8 cellular contexts compared by ENCODE assay signal in the genomic region with DNA sequence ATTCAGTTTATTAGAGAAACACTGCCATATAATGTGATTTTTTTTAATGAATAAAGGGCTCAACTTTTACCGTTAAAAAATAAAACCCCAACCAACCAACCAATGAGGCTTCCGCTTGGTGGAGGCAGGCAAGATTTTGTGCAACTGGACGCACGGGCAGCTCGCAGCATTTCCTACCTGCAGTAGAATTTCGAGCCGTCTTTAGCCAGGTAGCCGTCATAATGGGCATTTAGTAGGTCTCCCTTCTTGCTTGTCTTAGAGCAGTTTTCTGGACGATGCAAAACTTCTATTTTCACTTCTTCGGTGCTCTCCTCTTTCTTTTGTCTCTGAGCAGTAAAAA. TPM values are rescaled to one million over a fixed set of nuclear protein-coding genes. Genes with fewer than 3 reads are reported as not detected.
DNase-seq lines count a peak whose midpoint lies in the region; ATAC-seq and TF ChIP-seq lines count a peak whose summit lies in the region.

No MANE protein-coding gene starts in this region.

- no peak for TF ChIP-seq RAD21 in liver (IDR thresholded peaks at IDR 0.05)

- peak overlapping the region; percentile 82 to 96 for H3K9ac ChIP-seq in liver (ENCODE audit: low read depth in 1 of 2, low read length in 2 of 2)

- in situ Hi-C loops in astrocyte of the cerebellum (cut with HindIII; ENCODE audit: low sequenced_read_pairs), result no loop called here

- CTCF ChIA-PET in activated CD4-positive, alpha-beta T cell treated with anti-CD3 and anti-CD28 coated beads for 36 hours (lab: Charles Lee), result no interaction called here

- H3K36me3 ChIP-seq in liver (ENCODE audit: control insufficient read depth in 4 of 4, insufficient read depth in 3 of 4, low read depth in 1 of 4, low read length in 3 of 4) (no peaks in the 10 kb centered on the region), tibial nerve (no peaks in the 10 kb centered on the region)

- peak overlapping the region; percentile 89 for H3K4me3 Mint-ChIP-seq in activated CD4-positive, alpha-beta T cell treated with anti-CD3 and anti-CD28 coated beads for 36 hours

- H3K4me1 ChIP-seq in liver (ENCODE audit: control insufficient read depth in 4 of 4, insufficient read depth in 4 of 4, low read length in 3 of 4), result peaks cover 7 to 44% (median 27%) of the 10 kb centered on the region in 4 donors
- peaks cover 0 to 52% (median 21%) of the 10 kb centered on the region in 4 donors for H3K4me1 ChIP-seq in tibial nerve

- ATAC-seq in activated CD4-positive, alpha-beta T cell treated with anti-CD3 and anti-CD28 coated beads for 36 hours, result no peak
- no peak for ATAC-seq in GM18505 (IDR thresholded peaks at IDR 0.05; ENCODE audit: unreplicated experiment)

- H3K4me3 ChIP-seq in astrocyte of the cerebellum (ENCODE audit: low read depth, low read length) (peak overlapping the region; percentile 69), liver (ENCODE audit: low read depth in 1 of 3, low read length in 3 of 3) (peak overlapping the region; percentile 74 to 95 (median 89)), tibial nerve (peak overlapping the region; percentile 65 to 79 (median 68))

- intact Hi-C loops in activated CD4-positive, alpha-beta T cell treated with anti-CD3 and anti-CD28 coated beads for 36 hours (cut with DNase I, micrococcal nuclease), result loop anchor here (1.0 to 10.0 kb wide), 7 partner anchors 27 to 437 kb away; partner anchors contain the start of genes PJVK (in 2 of the 2) and PRKRA (in 2 of the 2)

- H3K27me3 Mint-ChIP-seq in activated CD4-positive, alpha-beta T cell treated with anti-CD3 and anti-CD28 coated beads for 36 hours, result no peaks in the 10 kb centered on the region

- TF ChIP-seq POLR2A in tibial nerve (IDR thresholded peaks at IDR 0.05) (no peak), GM18505 (IDR thresholded peaks at IDR 0.05; ENCODE audit: borderline replicate concordance, extremely low read depth, insufficient read depth, insufficient read length) (no peak)

- peak overlapping the region; percentile 97 for H3K27ac Mint-ChIP-seq in activated CD4-positive, alpha-beta T cell treated with anti-CD3 and anti-CD28 coated beads for 36 hours

- TF ChIP-seq CTCF in astrocyte of the cerebellum (IDR thresholded peaks at IDR 0.05; ENCODE audit: low read depth, low read length, missing control alignments), result no peak
- no peak for TF ChIP-seq CTCF in liver (IDR thresholded peaks at IDR 0.05; ENCODE audit: low read depth, low read length, missing input control)
- no peak for TF ChIP-seq CTCF in tibial nerve (IDR thresholded peaks at IDR 0.05)

- no peaks in the 10 kb centered on the region for H3K9me3 Mint-ChIP-seq in activated CD4-positive, alpha-beta T cell treated with anti-CD3 and anti-CD28 coated beads for 36 hours (ENCODE audit: low read depth)

- peaks cover 2% of the 10 kb centered on the region for H3K36me3 Mint-ChIP-seq in activated CD4-positive, alpha-beta T cell treated with anti-CD3 and anti-CD28 coated beads for 36 hours (ENCODE audit: low read depth)

- peak; percentile 36 for DNase-seq in activated CD4-positive, alpha-beta T cell treated with anti-CD3 and anti-CD28 coated beads for 36 hours
- DNase-seq in activated CD4-positive, alpha-beta T cell treated with anti-CD3 and anti-CD28 coated beads, Interleukin-2, amount 50 U/mL, for 4 hours, result no peak
- DNase-seq in HuH-7.5 (ENCODE audit: low spot score) (peak; percentile 16), astrocyte of the cerebellum (ENCODE audit: low read depth) (no peak), tibial nerve (ENCODE audit: low spot score in 2 of 2) (peak in 1 of 2 donors; percentile 6), DMS114 treated with DMSO at 0.1 percent for 48 hours (lab: John Stamatoyannopoulos, UW; ENCODE audit: unreplicated experiment) (no peak)

- H3K9me3 ChIP-seq in liver (ENCODE audit: control insufficient read depth in 4 of 4, low read length in 3 of 4), result no peaks in the 10 kb centered on the region
- H3K9me3 ChIP-seq in tibial nerve, result no peaks in the 10 kb centered on the region

- no peaks in the 10 kb centered on the region for H3K27me3 ChIP-seq in liver (ENCODE audit: control insufficient read depth in 4 of 4, insufficient read depth in 4 of 4, low read length in 3 of 4)
- no peaks in the 10 kb centered on the region for H3K27me3 ChIP-seq in tibial nerve

- H3K27ac ChIP-seq in liver (ENCODE audit: low read depth in 1 of 2, low read length in 2 of 2), result peak overlapping the region; percentile 93 to 96
- H3K27ac ChIP-seq in tibial nerve, result peak overlapping the region; percentile 94 to 98 (median 98)

- TF ChIP-seq EP300 in tibial nerve (IDR thresholded peaks at IDR 0.05), result no peak

- H3K4me1 Mint-ChIP-seq in activated CD4-positive, alpha-beta T cell treated with anti-CD3 and anti-CD28 coated beads for 36 hours, result peaks cover 35% of the 10 kb centered on the region

- WGBS in liver, result under 1% methylated on average over 10 of the region's 10 CpGs
- WGBS in tibial nerve, 2 donors, result 1% methylated on average over 10 of the region's 10 CpGs

- POLR2A ChIA-PET in activated CD4-positive, alpha-beta T cell treated with anti-CD3 and anti-CD28 coated beads for 36 hours (lab: Charles Lee), result no interaction called here

TF ChIP-seq in liver, 16 proteins besides CTCF, POLR2A, EP300 and RAD21 (continues in another document):
- no peak for TF ChIP-seq JUND (IDR thresholded peaks at IDR 0.05)
- no peak for TF ChIP-seq HNF4G (IDR thresholded peaks at IDR 0.05)
- TF ChIP-seq HNF4A (conservative IDR thresholded peaks at IDR 0.05), result no peak
- TF ChIP-seq ATF3 (IDR thresholded peaks at IDR 0.05), result no peak
- TF ChIP-seq SP1 (IDR thresholded peaks at IDR 0.05), result no peak
- no peak for TF ChIP-seq YY1 (IDR thresholded peaks at IDR 0.05)
- no peak for TF ChIP-seq TAF1 (conservative IDR thresholded peaks at IDR 0.05)
- no peak for TF ChIP-seq ZBTB33 (IDR thresholded peaks at IDR 0.05)
- no peak for TF ChIP-seq RXRA (IDR thresholded peaks at IDR 0.05)
- TF ChIP-seq, protein P1, sequence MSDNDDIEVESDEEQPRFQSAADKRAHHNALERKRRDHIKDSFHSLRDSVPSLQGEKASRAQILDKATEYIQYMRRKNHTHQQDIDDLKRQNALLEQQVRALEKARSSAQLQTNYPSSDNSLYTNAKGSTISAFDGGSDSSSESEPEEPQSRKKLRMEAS (IDR thresholded peaks at IDR 0.05), result no peak
- TF ChIP-seq EGR1 (IDR thresholded peaks at IDR 0.05; ENCODE audit: low read depth in 2 of 2), result no peak
- no peak for TF ChIP-seq FOXA2 (IDR thresholded peaks at IDR 0.05)

RNA-seq across cellular contexts. Expression of gene FKBP7, which starts 0.3 kb away (rescaled TPM):
- total RNA-seq in activated CD4-positive, alpha-beta T cell treated with anti-CD3 and anti-CD28 coated beads for 36 hours, result 1 to 10 TPM; 3.4 to 4.8 TPM
- 1 to 10 TPM; 4.1 to 5.7 TPM for total RNA-seq in liver
- polyA plus RNA-seq in liver, result 10 to 100 TPM in 1 of 2 donors, 1 to 10 TPM in 1; 2.8 to 10.4 TPM
- 10 to 100 TPM; 12.3 to 26.0 (median 17.5) TPM for total RNA-seq in tibial nerve

RNA-seq across cellular contexts. Expression of gene PLEKHA3, which starts 2.2 kb away (rescaled TPM):
- 10 to 100 TPM; 24.1 to 27.3 TPM for total RNA-seq in activated CD4-positive, alpha-beta T cell treated with anti-CD3 and anti-CD28 coated beads for 36 hours
- total RNA-seq in liver, result 1 to 10 TPM; 5.9 to 6.3 TPM
- polyA plus RNA-seq in liver, result 1 to 10 TPM; 3.6 to 7.1 TPM
- total RNA-seq in tibial nerve, result 10 to 100 TPM in 2 of 4 donors, 1 to 10 TPM in 2; 7.2 to 14.4 (median 10.4) TPM

RNA-seq across cellular contexts. Expression of gene PJVK, which starts 26.9 kb away (rescaled TPM):
- total RNA-seq in activated CD4-positive, alpha-beta T cell treated with anti-CD3 and anti-CD28 coated beads for 36 hours, result 1 to 10 TPM; 1.9 to 2.4 TPM
- total RNA-seq in liver (1 to 10 TPM in 1 of 2 donors, under 1 TPM in 1; 0.70 to 2.3 TPM), tibial nerve (1 to 10 TPM; 5.1 to 9.6 (median 6.8) TPM)
- polyA plus RNA-seq in liver, result 1 to 10 TPM in 1 of 2 donors, under 1 TPM in 1; 0.48 to 2.1 TPM

RNA-seq across cellular contexts. Expression of gene PRKRA, which starts 27.1 kb away (rescaled TPM):
- 10 to 100 TPM; 63.5 to 65.1 TPM for total RNA-seq in activated CD4-positive, alpha-beta T cell treated with anti-CD3 and anti-CD28 coated beads for 36 hours
- total RNA-seq in liver, result 10 to 100 TPM; 12.8 to 28.1 TPM
- 10 to 100 TPM in 1 of 2 donors, 1 to 10 TPM in 1; 8.3 to 13.9 TPM for polyA plus RNA-seq in liver
- 10 to 100 TPM; 37.3 to 52.1 (median 45.5) TPM for total RNA-seq in tibial nerve

Comparison
In these comparisons a context has a peak if more than half of its experiments do, and no peak if none do; other contexts are left out.
1. DNase-seq: peak in activated CD4-positive, alpha-beta T cell treated with anti-CD3 and anti-CD28 coated beads for 36 hours (single experiment) and HuH-7.5 (single experiment); none in activated CD4-positive, alpha-beta T cell treated with anti-CD3 and anti-CD28 coated beads, Interleukin-2, amount 50 U/mL, for 4 hours (0 of 2), astrocyte of the cerebellum (single experiment) and DMS114 treated with DMSO at 0.1 percent for 48 hours (single experiment).
2. Peak in every context shown above with its lines, with median percentiles within 50 percentile points of each other: H3K4me3 ChIP-seq.